12 cellular contexts compared by ENCODE assay signal in genomic region chr17:5758651-5759050, GRCh38.
A peak's percentile ranks its signal among the peaks of the same experiment; 100 is the strongest.
DNase-seq lines count a peak whose midpoint lies in the region; ATAC-seq and TF ChIP-seq lines count a peak whose summit lies in the region.
"Had no signal": no experiment of that assay in that cellular context is flagged by ENCODE, and none has a peak within 500 bp of the region (broad histone marks: within the 10 kb centered on the region; RNA-seq: fewer than 3 reads in every experiment).

No MANE protein-coding gene starts in this region.

- no peak overlapping the region for H3K27ac ChIP-seq in brain microvascular endothelial cell
- H3K27ac ChIP-seq: gastrocnemius medialis, right atrium auricular region had no signal

- H3K4me3 ChIP-seq in brain microvascular endothelial cell (ENCODE audit: low read depth, low read length): no peak overlapping the region
- H3K4me3 ChIP-seq: gastrocnemius medialis, right atrium auricular region had no signal

- H3K4me1 Mint-ChIP-seq in progenitor cell of endocrine pancreas (ENCODE audit: low read depth): peaks cover 5% of the 10 kb centered on the region

- in situ Hi-C loops in brain microvascular endothelial cell (cut with HindIII; ENCODE audit: low pct_ligation_motif_present, low sequenced_read_pairs): no loop called here

- ATAC-seq in HG02763 (IDR thresholded peaks at IDR 0.05; ENCODE audit: unreplicated experiment): no peak
- ATAC-seq: gastrocnemius medialis had no signal

- no peak overlapping the region for H3K27ac Mint-ChIP-seq in progenitor cell of endocrine pancreas

- peaks cover 32% of the 10 kb centered on the region for H3K27me3 Mint-ChIP-seq in progenitor cell of endocrine pancreas

- no peak overlapping the region for H3K4me3 Mint-ChIP-seq in progenitor cell of endocrine pancreas (ENCODE audit: low read depth)

- no peaks in the 10 kb centered on the region for H3K36me3 Mint-ChIP-seq in progenitor cell of endocrine pancreas (ENCODE audit: insufficient read depth)

- DNase-seq in NCI-H146 (lab: John Stamatoyannopoulos, UW) (peak; percentile 48), NCI-H146 treated with DMSO at 0.1 percent for 48 hours (lab: John Stamatoyannopoulos, UW; ENCODE audit: unreplicated experiment) (no peak), M059J (ENCODE audit: low read depth) (peak; percentile 55), brain microvascular endothelial cell (peak; percentile 35), kidney tubule cell (ENCODE audit: low spot score) (peak; percentile 77), SHP77 (lab: John Stamatoyannopoulos, UW) (no peak), progenitor cell of endocrine pancreas (ENCODE audit: low spot score, unreplicated experiment) (no peak)
- DNase-seq: anterior cingulate cortex, gastrocnemius medialis, NCI-H1694 had no signal

- no peaks in the 10 kb centered on the region for H3K27me3 ChIP-seq in brain microvascular endothelial cell (replicated peaks)
- H3K27me3 ChIP-seq: right atrium auricular region had no signal

- no peaks in the 10 kb centered on the region for H3K9me3 Mint-ChIP-seq in progenitor cell of endocrine pancreas (ENCODE audit: low read depth)

- TF ChIP-seq CTCF in brain microvascular endothelial cell (IDR thresholded peaks at IDR 0.05; ENCODE audit: low read depth, low read length, missing control alignments) (no peak), progenitor cell of endocrine pancreas (IDR thresholded peaks at IDR 0.05; ENCODE audit: unreplicated experiment) (no peak)

- no peaks in the 10 kb centered on the region for H3K36me3 ChIP-seq in brain microvascular endothelial cell (replicated peaks)
- H3K36me3 ChIP-seq: gastrocnemius medialis, right atrium auricular region had no signal

Comparison
In these comparisons a context has a peak if more than half of its experiments do, and no peak if none do; other contexts are left out.
1. DNase-seq: peak in NCI-H146 (single experiment), M059J (single experiment), brain microvascular endothelial cell (single experiment) and kidney tubule cell (single experiment); none in NCI-H146 treated with DMSO at 0.1 percent for 48 hours (single experiment), SHP77 (0 of 2) and progenitor cell of endocrine pancreas (single experiment).